ENCODE assay signal across 8 cellular contexts in the genomic region with DNA sequence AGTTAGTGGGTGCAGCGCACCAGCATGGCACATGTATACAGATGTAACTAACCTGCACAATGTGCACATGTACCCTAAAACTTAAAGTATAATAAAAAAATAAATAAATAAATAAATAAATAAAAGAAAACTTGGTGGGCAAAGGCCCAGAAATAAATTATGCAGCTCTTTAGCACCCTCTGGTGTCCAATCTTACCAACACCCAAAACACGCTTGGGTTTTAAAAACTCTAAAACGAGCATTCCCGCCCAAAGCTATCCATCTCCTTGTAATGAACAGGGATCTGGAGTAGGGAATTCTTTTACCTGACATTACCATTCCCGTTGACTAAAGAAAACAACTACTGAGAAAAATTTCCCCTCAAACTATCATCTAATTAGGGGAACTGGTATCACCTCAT.
DNase-seq lines count a peak whose midpoint lies in the region; ATAC-seq and TF ChIP-seq lines count a peak whose summit lies in the region.

No MANE protein-coding gene starts in this region.

- intact Hi-C loops in prostate gland (cut with DNase I) = no loop called here

- H3K27me3 ChIP-seq in prostate gland (replicated peaks; ENCODE audit: insufficient read depth) (no peaks in the 10 kb centered on the region), suprapubic skin (no peaks in the 10 kb centered on the region)

- 88% methylated on average over 5 of the region's 5 CpGs for WGBS in prostate gland
- 89% methylated on average over 5 of the region's 5 CpGs for WGBS in suprapubic skin

- no peaks in the 10 kb centered on the region for H3K4me1 ChIP-seq in prostate gland (replicated peaks)
- no peaks in the 10 kb centered on the region for H3K4me1 ChIP-seq in suprapubic skin

- H3K27ac ChIP-seq in prostate gland (no peak overlapping the region), suprapubic skin (no peak overlapping the region)

- no peak overlapping the region for H3K4me3 ChIP-seq in epithelial cell of esophagus (ENCODE audit: low read length)
- H3K4me3 ChIP-seq in prostate gland = no peak overlapping the region
- H3K4me3 ChIP-seq in suprapubic skin = no peak overlapping the region

- TF ChIP-seq POLR2A in prostate gland (IDR thresholded peaks at IDR 0.05) (no peak), suprapubic skin (IDR thresholded peaks at IDR 0.05) (no peak), GM18505 (IDR thresholded peaks at IDR 0.05; ENCODE audit: borderline replicate concordance, extremely low read depth, insufficient read depth, insufficient read length) (no peak)

- H3K9me3 ChIP-seq in prostate gland (no peaks in the 10 kb centered on the region), suprapubic skin (no peaks in the 10 kb centered on the region)

- no peak for TF ChIP-seq EP300 in suprapubic skin (IDR thresholded peaks at IDR 0.05)

- peak; percentile 42 for TF ChIP-seq CTCF in epithelial cell of esophagus (IDR thresholded peaks at IDR 0.05; ENCODE audit: insufficient read depth, low read depth, low read length, missing control alignments)
- TF ChIP-seq CTCF in prostate gland (IDR thresholded peaks at IDR 0.05) = peak in 3 of 4 experiments; percentile 12 to 59 (median 40)
- TF ChIP-seq CTCF in suprapubic skin (IDR thresholded peaks at IDR 0.05) = no peak

- DNase-seq in NCI-H510A treated with DMSO at 0.1 percent for 48 hours (lab: John Stamatoyannopoulos, UW) (peak; percentile 13), NCI-H510A (lab: John Stamatoyannopoulos, UW) (no peak), NCI-H460 (ENCODE audit: extremely low read depth, low read depth) (peak; percentile 5), epithelial cell of esophagus (ENCODE audit: low read depth) (peak; percentile 39), prostate gland (ENCODE audit: low spot score) (no peak), suprapubic skin (ENCODE audit: low spot score in 2 of 2) (no peak)

- no peaks in the 10 kb centered on the region for H3K36me3 ChIP-seq in prostate gland
- H3K36me3 ChIP-seq in suprapubic skin = no peaks in the 10 kb centered on the region

- ATAC-seq in GM21528 (IDR thresholded peaks at IDR 0.05; ENCODE audit: low FRiP score, unreplicated experiment) (no peak), GM18505 (IDR thresholded peaks at IDR 0.05; ENCODE audit: unreplicated experiment) (no peak)

Comparison
In these comparisons a context has a peak if more than half of its experiments do, and no peak if none do; other contexts are left out.
1. DNase-seq: peak in NCI-H510A treated with DMSO at 0.1 percent for 48 hours (single experiment), NCI-H460 (single experiment) and epithelial cell of esophagus (single experiment); none in NCI-H510A (single experiment), prostate gland (single experiment) and suprapubic skin (0 of 2).
2. CTCF ChIP-seq: peak in epithelial cell of esophagus (single experiment) and prostate gland (3 of 4); none in suprapubic skin (0 of 2).